Comparison of ENCODE assay signal across 1 cellular context in the genomic region with DNA sequence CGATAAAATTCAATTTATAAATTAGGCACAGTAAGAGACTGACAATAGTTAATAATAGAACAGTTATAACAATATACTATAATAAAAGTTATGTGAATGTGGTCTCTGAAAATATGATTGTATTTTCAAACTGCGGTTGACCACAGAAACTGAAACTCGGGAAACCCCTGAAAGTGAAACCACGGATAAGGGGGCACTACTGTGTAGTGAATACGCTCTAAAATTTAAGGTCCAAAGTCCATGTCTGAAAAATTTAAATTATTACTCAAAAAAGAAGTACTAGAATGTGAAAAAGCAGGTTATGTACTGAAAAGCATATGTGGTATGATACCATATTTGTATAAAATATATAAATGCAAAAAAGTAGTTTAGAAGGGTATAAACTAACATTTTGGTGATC.
A peak's percentile ranks its signal among the peaks of the same experiment; 100 is the strongest.
TF ChIP-seq lines count a peak whose summit lies in the region.

No MANE protein-coding gene starts in this region.

TF ChIP-seq in GM12878, 131 proteins besides CTCF, POLR2A, EP300 and RAD21 (continued from another document):
- TF ChIP-seq ZBTB4 (CRISPR knock-in tag; IDR thresholded peaks at IDR 0.05) (no peak), WRNIP1 (IDR thresholded peaks at IDR 0.05; ENCODE audit: borderline replicate concordance, low read depth, low read length) (no peak), NFIC (IDR thresholded peaks at IDR 0.05; ENCODE audit: low read depth, low read length) (peak; percentile 95), RELA (IDR thresholded peaks at IDR 0.05; ENCODE audit: borderline replicate concordance, partially characterized antibody) (no peak), PAX8 (IDR thresholded peaks at IDR 0.05) (no peak), ZNF622 (IDR thresholded peaks at IDR 0.05) (no peak), MYC (IDR thresholded peaks at IDR 0.05; ENCODE audit: insufficient read depth, insufficient read length, insufficient replicate concordance, low read length, severe bottlenecking) (no peak), RBBP5 (conservative IDR thresholded peaks at IDR 0.05) (no peak), PRDM15 (CRISPR knock-in tag; IDR thresholded peaks at IDR 0.05) (no peak), BRCA1 (IDR thresholded peaks at IDR 0.05; ENCODE audit: low read depth, low read length) (no peak), SIX5 (IDR thresholded peaks at IDR 0.05; ENCODE audit: low read depth, low read length, severe bottlenecking) (no peak), ZBED1 (IDR thresholded peaks at IDR 0.05; ENCODE audit: borderline replicate concordance) (no peak; the same call in 1 of the 2 replicates)
